9 cellular contexts compared by ENCODE assay signal in genomic region chr12:104792570-104792969, GRCh38.
DNase-seq lines count a peak whose midpoint lies in the region; ATAC-seq and TF ChIP-seq lines count a peak whose summit lies in the region.
"Had no signal": no experiment of that assay in that cellular context is flagged by ENCODE, and none has a peak within 500 bp of the region (broad histone marks: within the 10 kb centered on the region; RNA-seq: fewer than 3 reads in every experiment).

No MANE protein-coding gene starts in this region.

- no peaks in the 10 kb centered on the region for H3K27me3 Mint-ChIP-seq in neural progenitor cell (ENCODE audit: insufficient read depth, low read depth)

- CTCF ChIA-PET in PC-3 (lab: Charles Lee): no interaction called here

- peak; percentile 97 for ATAC-seq in PC-3
- peak; percentile 90 for ATAC-seq in esophagus mucosa
- no peak for ATAC-seq in HG03520 (IDR thresholded peaks at IDR 0.05; ENCODE audit: unreplicated experiment)
- ATAC-seq in HG02840 (IDR thresholded peaks at IDR 0.05; ENCODE audit: low FRiP score, unreplicated experiment): no peak

- no peak overlapping the region for H3K27ac Mint-ChIP-seq in neural progenitor cell

- H3K27me3 ChIP-seq in PC-3 (ENCODE audit: low read length): no peaks in the 10 kb centered on the region
- no peaks in the 10 kb centered on the region for H3K27me3 ChIP-seq in osteoblast (ENCODE audit: insufficient read depth, low read length)
- no peaks in the 10 kb centered on the region for H3K27me3 ChIP-seq in neural progenitor cell

- H3K4me2 ChIP-seq in PC-3 (ENCODE audit: low read length): peak overlapping the region; percentile 43
- peak overlapping the region; percentile 31 for H3K4me2 ChIP-seq in osteoblast (ENCODE audit: insufficient read depth, low read length)
- no peak overlapping the region for H3K4me2 ChIP-seq in neural progenitor cell

- no peaks in the 10 kb centered on the region for H3K9me3 Mint-ChIP-seq in neural progenitor cell

- no peaks in the 10 kb centered on the region for H3F3A ChIP-seq in PC-3 (ENCODE audit: low read length, unreplicated experiment)
- H3F3A ChIP-seq in neural progenitor cell (ENCODE audit: low read depth): no peaks in the 10 kb centered on the region

- peaks cover 13% of the 10 kb centered on the region for H3K4me1 Mint-ChIP-seq in neural progenitor cell

- DNase-seq in COLO829 (ENCODE audit: low spot score) (peak; percentile 43), PC-3 (peak; percentile 94), osteoblast (ENCODE audit: insufficient read length, low spot score, missing footprints) (peak; percentile 72), neural progenitor cell (ENCODE audit: low spot score) (no peak)
- DNase-seq in stimulated activated naive CD4-positive, alpha-beta T cell treated with Interleukin-2 at 50 U/mL for 16 hours (lab: John Stamatoyannopoulos, UW): no peak
- DNase-seq: DMS79 treated with DMSO at 0.1 percent for 48 hours had no signal

- H3K4me3 Mint-ChIP-seq in neural progenitor cell: no peak overlapping the region

- H3K9ac ChIP-seq in PC-3 (ENCODE audit: low read length): no peak overlapping the region
- no peak overlapping the region for H3K9ac ChIP-seq in neural progenitor cell

- 0 out of 2 replicates have a peak overlapping the region, but pooled peaks have one; percentile 19 for H2AFZ ChIP-seq in PC-3 (ENCODE audit: low read length)
- no peak overlapping the region for H2AFZ ChIP-seq in osteoblast (ENCODE audit: low read length)
- H2AFZ ChIP-seq in neural progenitor cell (replicated peaks): no peak overlapping the region

- intact Hi-C loops in PC-3 (cut with micrococcal nuclease): loop anchor here (10.0 kb wide), 1 partner anchor 338 kb away; the partner anchor contains the start of gene CHST11

- H3K9me3 ChIP-seq in PC-3 (ENCODE audit: low read length): no peaks in the 10 kb centered on the region
- no peaks in the 10 kb centered on the region for H3K9me3 ChIP-seq in osteoblast (ENCODE audit: low read depth, low read length)
- H3K9me3 ChIP-seq in neural progenitor cell (ENCODE audit: low read depth): no peaks in the 10 kb centered on the region

- BruUV-seq in PC-3 (replicated peaks; lab: Mats Ljungman, UMichigan): no TSS peak

- H3K79me2 ChIP-seq in PC-3 (ENCODE audit: low read length) (no peaks in the 10 kb centered on the region), osteoblast (ENCODE audit: insufficient read depth, low read length) (no peaks in the 10 kb centered on the region), neural progenitor cell (ENCODE audit: low read depth) (no peaks in the 10 kb centered on the region)

- H3K4me3 ChIP-seq in PC-3 (ENCODE audit: low read length) (no peak overlapping the region), osteoblast (ENCODE audit: insufficient read depth, low read length) (peak overlapping the region; percentile 3), neural progenitor cell (no peak overlapping the region)

- no peaks in the 10 kb centered on the region for H3K9me2 ChIP-seq in PC-3 (replicated peaks; ENCODE audit: low read length)

- H4K20me1 ChIP-seq in PC-3 (ENCODE audit: low read length) (no peaks in the 10 kb centered on the region), osteoblast (ENCODE audit: insufficient read depth, low read length) (no peaks in the 10 kb centered on the region), neural progenitor cell (ENCODE audit: low read depth) (no peaks in the 10 kb centered on the region)

- H3K36me3 Mint-ChIP-seq in neural progenitor cell: no peaks in the 10 kb centered on the region

- POLR2A ChIA-PET in PC-3 (lab: Charles Lee; ENCODE audit: unreplicated experiment): no interaction called here

- H3K4me1 ChIP-seq in PC-3 (ENCODE audit: insufficient read depth, low read length): peaks cover 13% of the 10 kb centered on the region
- H3K4me1 ChIP-seq in osteoblast (ENCODE audit: insufficient read depth, low read length): peaks cover 17% of the 10 kb centered on the region
- H3K4me1 ChIP-seq in neural progenitor cell: peaks cover 9% of the 10 kb centered on the region

- H3K27ac ChIP-seq in PC-3 (ENCODE audit: low read length): no peak overlapping the region
- H3K27ac ChIP-seq in osteoblast (ENCODE audit: low read depth, low read length): peak overlapping the region; percentile 2
- no peak overlapping the region for H3K27ac ChIP-seq in neural progenitor cell

- H3K36me3 ChIP-seq in PC-3 (ENCODE audit: low read depth, low read length): no peaks in the 10 kb centered on the region
- H3K36me3 ChIP-seq in osteoblast (ENCODE audit: insufficient read depth, low read length): no peaks in the 10 kb centered on the region
- H3K36me3 ChIP-seq in neural progenitor cell: no peaks in the 10 kb centered on the region

- TF ChIP-seq CTCF in PC-3 (conservative IDR thresholded peaks at IDR 0.05; ENCODE audit: low read depth, low read length): no peak
- no peak for TF ChIP-seq CTCF in osteoblast (IDR thresholded peaks at IDR 0.05; ENCODE audit: extremely low read depth, low read depth, low read length)
- no peak for TF ChIP-seq CTCF in neural progenitor cell (IDR thresholded peaks at IDR 0.05)

Comparison
In these comparisons a context has a peak if more than half of its experiments do, and no peak if none do; other contexts are left out.
1. DNase-seq: peak in COLO829 (single experiment), PC-3 (single experiment) and osteoblast (single experiment); none in neural progenitor cell (single experiment) and stimulated activated naive CD4-positive, alpha-beta T cell treated with Interleukin-2 at 50 U/mL for 16 hours (single experiment).
2. ATAC-seq: peak in PC-3 (single experiment) and esophagus mucosa (single experiment); none in HG03520 (single experiment) and HG02840 (single experiment).